In the genomic region with DNA sequence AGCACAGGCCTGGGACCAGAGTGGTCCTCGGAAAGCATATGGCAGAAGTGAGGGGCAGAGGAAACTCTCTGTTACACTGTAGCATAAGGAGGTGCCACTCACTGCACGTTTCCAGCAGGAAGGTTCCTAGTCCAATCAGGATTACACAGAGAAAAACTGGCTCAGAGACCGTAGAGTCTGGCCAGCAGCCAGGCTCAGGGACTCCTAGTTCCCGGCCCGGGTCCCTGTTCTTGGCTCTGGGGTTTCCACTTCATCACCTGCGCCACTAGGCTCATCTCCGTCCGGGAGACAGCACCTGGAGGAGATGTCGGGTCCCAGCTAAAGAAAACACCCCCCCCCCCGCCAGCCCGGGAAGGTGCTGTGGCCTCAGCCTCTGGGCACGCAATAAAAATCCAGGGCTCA, we compare ENCODE assay signal across 8 cellular contexts. TPM values are rescaled to one million over a fixed set of nuclear protein-coding genes. Genes with fewer than 3 reads are reported as not detected.
A peak's percentile ranks its signal among the peaks of the same experiment; 100 is the strongest.
DNase-seq lines count a peak whose midpoint lies in the region; ATAC-seq and TF ChIP-seq lines count a peak whose summit lies in the region.

No MANE protein-coding gene starts in this region.

- H3K36me3 ChIP-seq in right lobe of liver (no peaks in the 10 kb centered on the region), testis (ENCODE audit: low read depth, missing control alignments) (no peaks in the 10 kb centered on the region)

- TF ChIP-seq CTCF in right lobe of liver (IDR thresholded peaks at IDR 0.05), result no peak
- TF ChIP-seq CTCF in testis (IDR thresholded peaks at IDR 0.05), result no peak

- H3K9me3 ChIP-seq in right lobe of liver, result no peaks in the 10 kb centered on the region
- H3K9me3 ChIP-seq in testis, result no peaks in the 10 kb centered on the region

- H3K27me3 ChIP-seq in right lobe of liver, result no peaks in the 10 kb centered on the region
- H3K27me3 ChIP-seq in testis, result no peaks in the 10 kb centered on the region

- H3K4me3 ChIP-seq in right lobe of liver (peak overlapping the region; percentile 72 to 77 (median 72)), testis (peak overlapping the region in 1 of 2 donors; percentile 45)

- WGBS in right lobe of liver (ENCODE audit: insufficient coverage, low coverage, low lambda C conversion rate, missing lambda C conversion rate), result 23% methylated on average over 6 of the region's 12 CpGs
- WGBS in testis, 2 donors, result 1 to 7% methylated on average over 8 to 12 of the region's 12 CpGs

- ATAC-seq in right lobe of liver, result peak; percentile 33 to 50 (median 40)

- intact Hi-C loops in right lobe of liver (cut with DNase I) (no loop called here), testis (cut with DNase I; ENCODE audit: low total_unique reads) (no loop called here)

- peaks cover 0 to 10% (median 4%) of the 10 kb centered on the region in 4 donors for H3K4me1 ChIP-seq in right lobe of liver
- H3K4me1 ChIP-seq in testis, result peaks cover 32% of the 10 kb centered on the region

- TF ChIP-seq POLR2A in right lobe of liver (IDR thresholded peaks at IDR 0.05), result no peak
- no peak for TF ChIP-seq POLR2A in testis (IDR thresholded peaks at IDR 0.05)

- DNase-seq in NCI-H524 (lab: John Stamatoyannopoulos, UW), result peak; percentile 59 to 77
- no peak for DNase-seq in NCI-H524 treated with DMSO at 0.1 percent for 48 hours (lab: John Stamatoyannopoulos, UW)
- DNase-seq in NCI-H2227 treated with DMSO at 0.1 percent for 48 hours (lab: John Stamatoyannopoulos, UW), result peak; percentile 1
- peak; percentile 77 for DNase-seq in cerebellum (ENCODE audit: low spot score)
- peak; percentile 71 to 85 (median 80) for DNase-seq in right lobe of liver
- peak; percentile 83 for DNase-seq in testis
- no peak for DNase-seq in effector CD8-positive, alpha-beta T cell (lab: John Stamatoyannopoulos, UW)
- DNase-seq in SIG-M5 (lab: John Stamatoyannopoulos, UW), result no peak

- H3K27ac ChIP-seq in right lobe of liver (peak overlapping the region in 1 of 3 donors; percentile 47), testis (peak overlapping the region; percentile 4 to 78)

RNA-seq across cellular contexts. Expression of a gene that starts 1.1 kb away (rescaled TPM):
- total RNA-seq in cerebellum (17.7 TPM), right lobe of liver (10 to 100 TPM; 18.6 to 43.5 (median 24.4) TPM), testis (100 to 1,000 TPM; 111 to 175 TPM)
- polyA plus RNA-seq in testis (ENCODE audit: insufficient read depth, low read depth, low replicate concordance), result 62.0 TPM

RNA-seq across cellular contexts. Expression of a gene that starts 34.5 kb away (rescaled TPM):
- total RNA-seq in cerebellum (18.4 TPM), right lobe of liver (100 to 1,000 TPM in 2 of 6 experiments, 10 to 100 TPM in 4; 18.1 to 198 (median 31.9) TPM), testis (10 to 100 TPM; 68.7 to 92.5 TPM)
- polyA plus RNA-seq in testis (ENCODE audit: insufficient read depth, low read depth, low replicate concordance), result 42.8 TPM

RNA-seq across cellular contexts. Expression of a gene that starts 42.7 kb away (rescaled TPM):
- total RNA-seq in cerebellum, result 16.9 TPM
- 10 to 100 TPM in 4 of 6 experiments, 1 to 10 TPM in 2; 8.8 to 22.3 (median 11.4) TPM for total RNA-seq in right lobe of liver
- 10 to 100 TPM; 43.1 to 46.5 TPM for total RNA-seq in testis
- polyA plus RNA-seq in testis (ENCODE audit: insufficient read depth, low read depth, low replicate concordance), result 25.4 TPM

Comparison
In these comparisons a context has a peak if more than half of its experiments do, and no peak if none do; other contexts are left out.
1. DNase-seq: peak in NCI-H524 (2 of 2), NCI-H2227 treated with DMSO at 0.1 percent for 48 hours (single experiment), cerebellum (single experiment), right lobe of liver (3 of 3) and testis (single experiment); none in NCI-H524 treated with DMSO at 0.1 percent for 48 hours (single experiment), effector CD8-positive, alpha-beta T cell (single experiment) and SIG-M5 (single experiment).